Comparison of ENCODE assay signal across 3 cellular contexts in the genomic region with DNA sequence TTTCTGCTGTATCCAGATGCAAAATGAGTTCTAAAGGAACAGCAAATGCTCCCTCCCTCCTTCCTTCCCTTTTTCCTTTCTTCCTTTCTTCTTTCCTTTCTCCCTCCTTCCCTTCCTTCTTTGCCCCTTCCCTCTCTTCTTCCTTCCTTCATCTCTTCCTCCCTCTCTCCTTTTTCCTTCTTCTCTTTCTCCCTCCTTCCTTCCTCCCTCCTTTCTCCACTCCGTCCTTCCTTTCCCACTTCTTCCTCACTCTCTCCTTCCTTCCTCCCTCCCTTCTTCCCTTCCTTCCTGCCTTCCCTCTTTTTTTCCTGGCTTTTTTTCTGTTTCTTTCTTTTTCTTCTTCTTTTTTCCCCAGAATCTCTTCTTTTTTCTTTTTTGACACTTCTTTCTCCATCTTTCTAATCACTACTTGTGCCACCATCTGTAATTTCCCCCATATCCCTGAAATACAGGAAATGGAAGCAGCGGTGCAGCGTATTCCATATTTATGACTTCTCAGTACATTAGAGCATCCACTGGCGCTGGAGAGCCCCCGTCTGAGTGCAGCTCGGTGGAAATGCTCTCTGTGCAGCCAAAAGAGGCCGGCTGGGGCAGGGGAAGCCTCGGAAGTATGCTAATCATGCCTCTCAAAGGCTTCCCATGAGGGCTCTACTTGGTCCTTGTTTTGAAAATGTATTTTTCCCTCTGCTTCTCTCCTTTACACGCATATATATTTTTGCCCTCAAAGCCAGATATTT.
TF ChIP-seq lines count a peak whose summit lies in the region.

No MANE protein-coding gene starts in this region.

TF ChIP-seq in GM23338, 12 proteins besides CTCF, POLR2A, EP300 and RAD21:
- TF ChIP-seq JUNB (IDR thresholded peaks at IDR 0.05; ENCODE audit: unreplicated experiment), result no peak
TF ChIP-seq in GM23338: peak in this region for 0.

TF ChIP-seq in K562, 482 proteins besides CTCF, POLR2A, EP300 and RAD21 (continued from another document):
- TF ChIP-seq, protein P1, sequence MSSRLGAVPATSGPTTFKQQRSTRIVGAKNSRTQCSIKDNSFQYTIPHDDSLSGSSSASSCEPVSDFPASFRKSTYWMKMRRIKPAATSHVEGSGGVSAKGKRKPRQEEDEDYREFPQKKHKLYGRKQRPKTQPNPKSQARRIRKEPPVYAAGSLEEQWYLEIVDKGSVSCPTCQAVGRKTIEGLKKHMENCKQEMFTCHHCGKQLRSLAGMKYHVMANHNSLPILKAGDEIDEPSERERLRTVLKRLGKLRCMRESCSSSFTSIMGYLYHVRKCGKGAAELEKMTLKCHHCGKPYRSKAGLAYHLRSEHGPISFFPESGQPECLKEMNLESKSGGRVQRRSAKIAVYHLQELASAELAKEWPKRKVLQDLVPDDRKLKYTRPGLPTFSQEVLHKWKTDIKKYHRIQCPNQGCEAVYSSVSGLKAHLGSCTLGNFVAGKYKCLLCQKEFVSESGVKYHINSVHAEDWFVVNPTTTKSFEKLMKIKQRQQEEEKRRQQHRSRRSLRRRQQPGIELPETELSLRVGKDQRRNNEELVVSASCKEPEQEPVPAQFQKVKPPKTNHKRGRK (tag; IDR thresholded peaks at IDR 0.05), result peak; percentile 51; the same call in 1 of the 2 replicates
TF ChIP-seq in K562: peak in this region for 1.

TF ChIP-seq in GM12891, 5 proteins besides CTCF, POLR2A, EP300 and RAD21 (continued from another document):
- TF ChIP-seq TAF1 (IDR thresholded peaks at IDR 0.05; ENCODE audit: low read depth, low read length), result no peak
- no peak for TF ChIP-seq POU2F2 (IDR thresholded peaks at IDR 0.05; ENCODE audit: low read depth, low read length)
- no peak for TF ChIP-seq POLR2AphosphoS5 (IDR thresholded peaks at IDR 0.05; ENCODE audit: low read depth, low read length)
- no peak for TF ChIP-seq SPI1 (IDR thresholded peaks at IDR 0.05; ENCODE audit: low read depth, low read length)
